20 cellular contexts compared by ENCODE assay signal in the genomic region with DNA sequence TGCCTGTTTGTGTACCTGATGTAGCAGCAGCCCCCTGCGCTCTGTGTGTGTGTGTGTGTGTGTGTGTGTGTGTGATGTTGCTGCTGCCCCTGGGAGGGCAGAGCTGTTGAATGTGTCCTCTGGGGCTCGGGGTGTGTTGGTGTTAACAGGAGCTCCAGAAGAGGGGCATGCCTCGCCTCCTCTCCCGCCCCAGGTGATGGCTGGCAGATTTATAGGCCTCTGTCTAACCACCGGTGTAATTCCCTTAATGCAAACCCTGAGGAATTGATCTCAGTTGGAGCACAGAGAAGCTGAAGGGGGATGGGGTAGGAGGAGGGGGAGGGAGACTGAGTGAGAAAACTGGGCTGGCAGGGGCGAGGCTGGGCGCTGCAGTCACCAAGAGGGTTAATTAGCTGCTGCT. TPM values are rescaled to one million over a fixed set of nuclear protein-coding genes. Genes with fewer than 3 reads are reported as not detected.
A peak's percentile ranks its signal among the peaks of the same experiment; 100 is the strongest.
DNase-seq lines count a peak whose midpoint lies in the region; ATAC-seq and TF ChIP-seq lines count a peak whose summit lies in the region.
"Had no signal": no experiment of that assay in that cellular context is flagged by ENCODE, and none has a peak within 500 bp of the region (broad histone marks: within the 10 kb centered on the region; RNA-seq: fewer than 3 reads in every experiment).

No MANE protein-coding gene starts in this region.

- H3K4me1 ChIP-seq in GM23338 (ENCODE audit: insufficient read depth), result peaks cover 13% of the 10 kb centered on the region
- H3K4me1 ChIP-seq: BLaER1 had no signal

- no peak overlapping the region for H3K27ac Mint-ChIP-seq in GM23338
- no peak overlapping the region for H3K27ac Mint-ChIP-seq in activated naive CD8-positive, alpha-beta T cell treated with anti-CD3 and anti-CD28 coated beads for 36 hours
- no peak overlapping the region for H3K27ac Mint-ChIP-seq in natural killer cell treated with Interleukin-12 subunit alpha and Interleukin-12 subunit beta and Interleukin-15 and Interleukin-18, amount 100 ng/mL, for 72 hours

- H2AFZ ChIP-seq in GM23338, result no peak overlapping the region

- TF ChIP-seq CTCF in GM23338 (conservative IDR thresholded peaks at IDR 0.05; ENCODE audit: low read depth in 2 of 2), result no peak

- no peaks in the 10 kb centered on the region; the same call in 1 of the 2 replicates for H4K20me1 ChIP-seq in GM23338 (replicated peaks; ENCODE audit: insufficient read depth)
- H4K20me1 ChIP-seq: BLaER1 had no signal

- H3K4me2 ChIP-seq in GM23338, result no peak overlapping the region
- H3K4me2 ChIP-seq: BLaER1, KMS-11, SK-N-SH had no signal

- no peaks in the 10 kb centered on the region for H3K9me3 Mint-ChIP-seq in GM23338
- H3K9me3 Mint-ChIP-seq in activated naive CD8-positive, alpha-beta T cell treated with anti-CD3 and anti-CD28 coated beads for 36 hours, result no peaks in the 10 kb centered on the region
- H3K9me3 Mint-ChIP-seq in natural killer cell treated with Interleukin-12 subunit alpha and Interleukin-12 subunit beta and Interleukin-15 and Interleukin-18, amount 100 ng/mL, for 72 hours, result no peaks in the 10 kb centered on the region
- H3K9me3 Mint-ChIP-seq: CD4-positive, alpha-beta memory T cell had no signal

- peaks cover 21% of the 10 kb centered on the region for H3K27me3 ChIP-seq in GM23338 (ENCODE audit: insufficient read depth)

- H3F3A ChIP-seq in GM23338 (replicated peaks; ENCODE audit: low read depth), result no peaks in the 10 kb centered on the region

- peaks cover 27% of the 10 kb centered on the region for H3K27me3 Mint-ChIP-seq in GM23338 (ENCODE audit: insufficient read depth, low read depth, poor library complexity)
- peaks cover 24% of the 10 kb centered on the region for H3K27me3 Mint-ChIP-seq in activated naive CD8-positive, alpha-beta T cell treated with anti-CD3 and anti-CD28 coated beads for 36 hours
- H3K27me3 Mint-ChIP-seq in natural killer cell treated with Interleukin-12 subunit alpha and Interleukin-12 subunit beta and Interleukin-15 and Interleukin-18, amount 100 ng/mL, for 72 hours, result peaks cover 29 to 33% of the 10 kb centered on the region in 2 donors

- no peaks in the 10 kb centered on the region for H3K79me2 ChIP-seq in GM23338 (replicated peaks; ENCODE audit: insufficient read depth)

- H3K4me1 Mint-ChIP-seq in GM23338, result peaks cover 45% of the 10 kb centered on the region
- peaks cover 4% of the 10 kb centered on the region for H3K4me1 Mint-ChIP-seq in activated naive CD8-positive, alpha-beta T cell treated with anti-CD3 and anti-CD28 coated beads for 36 hours
- H3K4me1 Mint-ChIP-seq in natural killer cell treated with Interleukin-12 subunit alpha and Interleukin-12 subunit beta and Interleukin-15 and Interleukin-18, amount 100 ng/mL, for 72 hours (ENCODE audit: low read depth in 2 of 2), result peaks cover 3 to 5% of the 10 kb centered on the region in 2 donors

- no peak overlapping the region for H3K4me3 Mint-ChIP-seq in GM23338
- H3K4me3 Mint-ChIP-seq in activated naive CD8-positive, alpha-beta T cell treated with anti-CD3 and anti-CD28 coated beads for 36 hours, result no peak overlapping the region
- H3K4me3 Mint-ChIP-seq in natural killer cell treated with Interleukin-12 subunit alpha and Interleukin-12 subunit beta and Interleukin-15 and Interleukin-18, amount 100 ng/mL, for 72 hours, result no peak overlapping the region
- H3K4me3 Mint-ChIP-seq: CD4-positive, alpha-beta memory T cell had no signal

- DNase-seq in D341Med (ENCODE audit: low spot score) (peak; percentile 76), GM23338 (ENCODE audit: low spot score) (no peak), NCI-H69 (lab: John Stamatoyannopoulos, UW) (peak; percentile 90), left kidney (ENCODE audit: low read depth, low spot score) (peak; percentile 78), NCI-H510A treated with DMSO at 0.1 percent for 48 hours (lab: John Stamatoyannopoulos, UW) (no peak)
- no peak for DNase-seq in activated naive CD8-positive, alpha-beta T cell treated with anti-CD3 and anti-CD28 coated beads for 36 hours
- no peak for DNase-seq in natural killer cell treated with Interleukin-12 subunit alpha and Interleukin-12 subunit beta and Interleukin-15 and Interleukin-18, amount 100 ng/mL, for 72 hours (ENCODE audit: low spot score)
- DNase-seq: CD4-positive, alpha-beta memory T cell; DMS53; EL; H7; MV-4-11; NCI-H2029; NCI-H345; SK-N-SH had no signal

- no peaks in the 10 kb centered on the region for H3K36me3 ChIP-seq in GM23338 (ENCODE audit: insufficient read depth)
- H3K36me3 ChIP-seq: BLaER1 had no signal

- no peak overlapping the region for H3K4me3 ChIP-seq in GM23338
- H3K4me3 ChIP-seq: BLaER1 had no signal

- peak; percentile 18; the same call in 2 of the 3 replicates for ATAC-seq in GM23338
- ATAC-seq in natural killer cell treated with Interleukin-12 subunit alpha and Interleukin-12 subunit beta and Interleukin-15 and Interleukin-18, amount 100 ng/mL, for 72 hours, result no peak
- ATAC-seq: Right ventricle myocardium inferior had no signal

- no peak overlapping the region for H3K27ac ChIP-seq in GM23338 (ENCODE audit: low read depth)
- H3K27ac ChIP-seq: BLaER1, HL-60, KMS-11 had no signal

- no peaks in the 10 kb centered on the region for H3K9me2 ChIP-seq in GM23338 (ENCODE audit: insufficient read depth)
- H3K9me2 ChIP-seq: SK-N-SH had no signal

- H3K36me3 Mint-ChIP-seq in GM23338 (ENCODE audit: low read depth), result no peaks in the 10 kb centered on the region; the same call in 2 of the 3 replicates
- no peaks in the 10 kb centered on the region for H3K36me3 Mint-ChIP-seq in activated naive CD8-positive, alpha-beta T cell treated with anti-CD3 and anti-CD28 coated beads for 36 hours
- H3K36me3 Mint-ChIP-seq in natural killer cell treated with Interleukin-12 subunit alpha and Interleukin-12 subunit beta and Interleukin-15 and Interleukin-18, amount 100 ng/mL, for 72 hours, result no peaks in the 10 kb centered on the region
- H3K36me3 Mint-ChIP-seq: CD4-positive, alpha-beta memory T cell had no signal

RNA-seq across cellular contexts. Expression of gene CACNA1G, which starts 10.0 kb away (rescaled TPM):
- 3.6 and 5.1 TPM in 2 replicates for total RNA-seq in GM23338 (2014; rRNA removed; shearing (Covaris generic))
- 1.1 and 1.4 TPM in 2 replicates for polyA plus RNA-seq in GM23338 (2016; fragmentation: Nextera tagmentation; extraction: Ambion mirVana)
- total RNA-seq in activated naive CD8-positive, alpha-beta T cell treated with anti-CD3 and anti-CD28 coated beads for 36 hours, result under 1 TPM in 1 of 2 experiments, not detected in 1; 0.06 TPM
- not detected for total RNA-seq in natural killer cell treated with Interleukin-12 subunit alpha and Interleukin-12 subunit beta and Interleukin-15 and Interleukin-18, amount 100 ng/mL, for 72 hours
- total RNA-seq: CD4-positive, alpha-beta memory T cell had no signal
- polyA plus RNA-seq: CD4-positive, alpha-beta memory T cell had no signal

RNA-seq across cellular contexts. Expression of gene SPATA20, which starts 23.5 kb away (rescaled TPM):
- 17.4 and 32.7 TPM in 2 replicates for total RNA-seq in GM23338 (2014; rRNA removed; shearing (Covaris generic))
- 12.5 and 13.8 TPM in 2 replicates for polyA plus RNA-seq in GM23338 (2016; fragmentation: Nextera tagmentation; extraction: Ambion mirVana)
- 10 to 100 TPM; 32.4 to 36.3 TPM for total RNA-seq in activated naive CD8-positive, alpha-beta T cell treated with anti-CD3 and anti-CD28 coated beads for 36 hours
- 10 to 100 TPM; 15.3 to 25.6 TPM for total RNA-seq in natural killer cell treated with Interleukin-12 subunit alpha and Interleukin-12 subunit beta and Interleukin-15 and Interleukin-18, amount 100 ng/mL, for 72 hours

RNA-seq across cellular contexts. Expression of gene EPN3, which starts 38.0 kb away (rescaled TPM):
- total RNA-seq in GM23338 (2014; rRNA removed; shearing (Covaris generic)), result 7.7 and 13.7 TPM in 2 replicates
- 2.2 and 2.3 TPM in 2 replicates for polyA plus RNA-seq in GM23338 (2016; fragmentation: Nextera tagmentation; extraction: Ambion mirVana)
- not detected for total RNA-seq in activated naive CD8-positive, alpha-beta T cell treated with anti-CD3 and anti-CD28 coated beads for 36 hours
- not detected for total RNA-seq in natural killer cell treated with Interleukin-12 subunit alpha and Interleukin-12 subunit beta and Interleukin-15 and Interleukin-18, amount 100 ng/mL, for 72 hours
- total RNA-seq: CD4-positive, alpha-beta memory T cell; HT1080 had no signal
- polyA plus RNA-seq: CD4-positive, alpha-beta memory T cell had no signal

Comparison
In these comparisons a context has a peak if more than half of its experiments do, and no peak if none do; other contexts are left out.
1. DNase-seq: peak in D341Med (single experiment), NCI-H69 (single experiment) and left kidney (single experiment); none in GM23338 (single experiment), NCI-H510A treated with DMSO at 0.1 percent for 48 hours (single experiment), activated naive CD8-positive, alpha-beta T cell treated with anti-CD3 and anti-CD28 coated beads for 36 hours (single experiment) and natural killer cell treated with Interleukin-12 subunit alpha and Interleukin-12 subunit beta and Interleukin-15 and Interleukin-18, amount 100 ng/mL, for 72 hours (single experiment).